ENCODE assay signal across 8 cellular contexts in the genomic region with DNA sequence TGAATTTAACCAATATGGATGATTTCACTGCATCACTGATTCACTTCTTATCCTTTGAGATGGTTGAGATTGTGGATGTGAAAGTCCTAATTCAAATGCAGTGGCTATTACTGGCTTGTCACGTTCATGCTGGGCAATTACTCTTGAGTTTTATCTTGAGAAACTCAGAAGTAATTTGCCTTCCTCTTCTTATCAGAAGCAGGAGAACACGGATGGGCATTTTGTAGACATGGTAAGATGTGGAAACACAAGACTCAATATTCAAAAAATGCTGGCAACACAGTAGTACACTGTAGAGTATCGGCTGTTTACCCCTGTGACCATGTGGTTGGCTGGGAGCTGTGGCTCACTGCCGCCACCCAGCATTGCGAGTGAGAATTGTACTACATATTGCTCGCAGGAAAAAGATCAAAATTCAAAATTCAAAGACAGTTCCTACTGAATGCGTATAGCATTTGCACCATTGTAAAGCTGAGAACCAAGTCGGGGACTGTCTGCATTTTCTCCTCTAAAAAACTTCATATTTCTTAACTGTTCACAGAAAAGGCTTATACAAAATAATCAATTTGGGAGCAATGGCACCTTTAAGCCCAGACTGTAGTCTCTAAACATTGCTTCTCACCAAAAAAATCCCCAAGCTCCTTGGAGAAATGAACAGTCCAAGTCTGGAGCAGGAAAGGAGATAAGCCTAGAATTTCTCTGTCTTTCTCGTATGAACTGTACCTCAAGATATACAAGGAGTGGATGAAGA.
DNase-seq lines count a peak whose midpoint lies in the region; ATAC-seq and TF ChIP-seq lines count a peak whose summit lies in the region.

No MANE protein-coding gene starts in this region.

- TF ChIP-seq CTCF in DOHH2 (IDR thresholded peaks at IDR 0.05; ENCODE audit: low read depth, low read length, poor library complexity, severe bottlenecking) (peak; percentile 92), right lobe of liver (IDR thresholded peaks at IDR 0.05) (peak; percentile 69 to 85 (median 78))

- H4K20me1 ChIP-seq in DOHH2 (ENCODE audit: control insufficient read depth, insufficient read depth, low read depth, low read length), result no peaks in the 10 kb centered on the region

- H3K79me2 ChIP-seq in DOHH2 (ENCODE audit: control insufficient read depth, low read length), result no peaks in the 10 kb centered on the region

- WGBS in right lobe of liver (ENCODE audit: insufficient coverage, low coverage, low lambda C conversion rate, missing lambda C conversion rate), result 20% methylated on average over 9 of the region's 9 CpGs

- H3K4me3 ChIP-seq in DOHH2 (ENCODE audit: low read length) (peak overlapping the region; percentile 12; the same call in 1 of the 2 replicates), right lobe of liver (no peak overlapping the region)

- H3K27ac ChIP-seq in DOHH2 (ENCODE audit: low read depth, low read length) (no peak overlapping the region), right lobe of liver (peak overlapping the region in 1 of 3 donors; percentile 73)

- H3F3A ChIP-seq in DOHH2 (ENCODE audit: control insufficient read depth, insufficient read depth), result no peaks in the 10 kb centered on the region

- peaks cover 8% of the 10 kb centered on the region for H3K4me1 ChIP-seq in DOHH2 (ENCODE audit: control insufficient read depth, low read length)
- H3K4me1 ChIP-seq in right lobe of liver, result peaks cover 0 to 32% (median 11%) of the 10 kb centered on the region in 4 donors

- H3K4me2 ChIP-seq in DOHH2 (ENCODE audit: low read length), result peak overlapping the region; percentile 32

- no peaks in the 10 kb centered on the region for H3K27me3 ChIP-seq in DOHH2 (ENCODE audit: control insufficient read depth, low read length)
- H3K27me3 ChIP-seq in right lobe of liver, result no peaks in the 10 kb centered on the region

- DNase-seq in T-helper 9 cell, result peak; percentile 45
- DNase-seq in brain pericyte (ENCODE audit: low read depth, low spot score), result peak; percentile 12
- DNase-seq in right lobe of liver, result peak; percentile 49 to 67 (median 64)
- peak; percentile 15 to 24 for DNase-seq in stimulated activated CD8-positive, alpha-beta memory T cell treated with anti-CD3 and anti-CD28 coated beads, Interleukin-7, amount 100 ng/mL, for 1 hour (ENCODE audit: low read depth in 2 of 2)

- no peaks in the 10 kb centered on the region for H3K36me3 ChIP-seq in DOHH2 (ENCODE audit: control insufficient read depth, low read length)
- H3K36me3 ChIP-seq in right lobe of liver, result no peaks in the 10 kb centered on the region

- no peaks in the 10 kb centered on the region for H3K9me3 ChIP-seq in DOHH2 (ENCODE audit: control insufficient read depth, insufficient read depth, low read length)
- no peaks in the 10 kb centered on the region for H3K9me3 ChIP-seq in right lobe of liver

- H3K9me2 ChIP-seq in DOHH2 (replicated peaks; ENCODE audit: control insufficient read depth, low read length), result no peaks in the 10 kb centered on the region

- ATAC-seq in GM19455 (IDR thresholded peaks at IDR 0.05; ENCODE audit: unreplicated experiment) (peak; percentile 89), HG03558 (IDR thresholded peaks at IDR 0.05; ENCODE audit: extremely low read depth, unreplicated experiment) (peak; percentile 94), right lobe of liver (peak; percentile 93 to 96 (median 94)), HG03108 (IDR thresholded peaks at IDR 0.05; ENCODE audit: unreplicated experiment) (no peak)

- intact Hi-C loops in right lobe of liver (cut with DNase I), result no loop called here

- no peak for TF ChIP-seq POLR2A in right lobe of liver (IDR thresholded peaks at IDR 0.05)

Comparison
In these comparisons a context has a peak if more than half of its experiments do, and no peak if none do; other contexts are left out.
1. DNase-seq: peak in every context shown above with its lines; median percentile 64 in right lobe of liver; 45 in T-helper 9 cell; 20 in stimulated activated CD8-positive, alpha-beta memory T cell treated with anti-CD3 and anti-CD28 coated beads, Interleukin-7, amount 100 ng/mL, for 1 hour; 12 in brain pericyte.